ENCODE assay signal across 25 cellular contexts in genomic region chr14:49820176-49820575, GRCh38. TPM values are rescaled to one million over a fixed set of nuclear protein-coding genes. Genes with fewer than 3 reads are reported as not detected.
DNase-seq lines count a peak whose midpoint lies in the region; ATAC-seq and FAIRE-seq lines count a peak whose summit lies in the region.
"Had no signal": no experiment of that assay in that cellular context is flagged by ENCODE, and none has a peak within 500 bp of the region (broad histone marks: within the 10 kb centered on the region; RNA-seq: fewer than 3 reads in every experiment).

No MANE protein-coding gene starts in this region.

- peak overlapping the region; percentile 42 for H3K27ac Mint-ChIP-seq in activated naive CD4-positive, alpha-beta T cell treated with anti-CD3 and anti-CD28 coated beads, Interleukin-2, amount 10 ng/mL, durations not matched to agents 7 days and 5 days
- peak overlapping the region in 2 of 3 donors; percentile 39 to 73 for H3K27ac Mint-ChIP-seq in IgD-negative memory B cell
- H3K27ac Mint-ChIP-seq: CD4-positive, alpha-beta T cell had no signal

- H3K36me3 ChIP-seq in small intestine (ENCODE audit: control insufficient read depth in 2 of 2, insufficient read depth in 2 of 2, low read length in 2 of 2): peaks cover 12 to 23% of the 10 kb centered on the region in 2 donors

- 88 to 97% (median 94%) methylated on average over 12 of the region's 12 CpGs for WGBS in small intestine, 3 donors

- H3K27me3 ChIP-seq in small intestine (ENCODE audit: control insufficient read depth in 2 of 2, insufficient read depth in 2 of 2, low read length in 2 of 2): no peaks in the 10 kb centered on the region
- H3K27me3 ChIP-seq: BE2C; BLaER1 treated with 17β-estradiol and CSF1 and Interleukin-3, amounts not matched to agents 10 nM and 100 nM had no signal

- no peak overlapping the region for H3K27ac ChIP-seq in small intestine (ENCODE audit: low read depth in 1 of 2, low read length in 1 of 2)
- H3K27ac ChIP-seq: 22Rv1; BLaER1 treated with 17β-estradiol and CSF1 and Interleukin-3, amounts not matched to agents 10 nM and 100 nM had no signal

- no peaks in the 10 kb centered on the region for H3K4me1 Mint-ChIP-seq in activated naive CD4-positive, alpha-beta T cell treated with anti-CD3 and anti-CD28 coated beads, Interleukin-2, amount 10 ng/mL, durations not matched to agents 7 days and 5 days
- peaks cover 0 to 5% (median 5%) of the 10 kb centered on the region in 3 donors for H3K4me1 Mint-ChIP-seq in IgD-negative memory B cell

- no peaks in the 10 kb centered on the region for H3K27me3 Mint-ChIP-seq in activated naive CD4-positive, alpha-beta T cell treated with anti-CD3 and anti-CD28 coated beads, Interleukin-2, amount 10 ng/mL, durations not matched to agents 7 days and 5 days
- H3K27me3 Mint-ChIP-seq in IgD-negative memory B cell: no peaks in the 10 kb centered on the region
- H3K27me3 Mint-ChIP-seq: CD4-positive, alpha-beta T cell; CD8-positive, alpha-beta memory T cell had no signal

- peaks cover 60% of the 10 kb centered on the region for H3K36me3 Mint-ChIP-seq in activated naive CD4-positive, alpha-beta T cell treated with anti-CD3 and anti-CD28 coated beads, Interleukin-2, amount 10 ng/mL, durations not matched to agents 7 days and 5 days
- peaks cover 14% of the 10 kb centered on the region for H3K36me3 Mint-ChIP-seq in IgD-negative memory B cell

- no peak for FAIRE-seq in small intestine (lab: Jason Lieb, UNC)
- FAIRE-seq: A204.1, GM12891, GM18507, H1 had no signal

- peaks cover 10% of the 10 kb centered on the region for H3K9me3 Mint-ChIP-seq in activated naive CD4-positive, alpha-beta T cell treated with anti-CD3 and anti-CD28 coated beads, Interleukin-2, amount 10 ng/mL, durations not matched to agents 7 days and 5 days
- peaks cover 3 to 8% (median 4%) of the 10 kb centered on the region in 3 donors for H3K9me3 Mint-ChIP-seq in IgD-negative memory B cell

- ATAC-seq in HG03469 (IDR thresholded peaks at IDR 0.05; ENCODE audit: unreplicated experiment): no peak

- H3K4me3 Mint-ChIP-seq in activated naive CD4-positive, alpha-beta T cell treated with anti-CD3 and anti-CD28 coated beads, Interleukin-2, amount 10 ng/mL, durations not matched to agents 7 days and 5 days: no peak overlapping the region
- no peak overlapping the region for H3K4me3 Mint-ChIP-seq in IgD-negative memory B cell
- H3K4me3 Mint-ChIP-seq: CD14-positive monocyte; CD4-positive, alpha-beta T cell; CD8-positive, alpha-beta memory T cell had no signal

- H3K9me3 ChIP-seq in small intestine (ENCODE audit: control insufficient read depth, low read depth): no peaks in the 10 kb centered on the region
- H3K9me3 ChIP-seq: BE2C had no signal

- DNase-seq in activated naive CD4-positive, alpha-beta T cell treated with anti-CD3 and anti-CD28 coated beads, Interleukin-2, amount 10 ng/mL, durations not matched to agents 7 days and 5 days: no peak
- DNase-seq in activated naive CD4-positive, alpha-beta T cell (lab: John Stamatoyannopoulos, UW): no peak
- DNase-seq in kidney tubule cell (ENCODE audit: low spot score) (peak; percentile 20), small intestine (peak; percentile 29), NCI-H526 treated with DMSO at 0.1 percent for 48 hours (lab: John Stamatoyannopoulos, UW) (no peak), HPDE6-E6E7 (ENCODE audit: extremely low spot score) (no peak)
- DNase-seq: AML-193; BE2C; Calu3; CD4-positive, alpha-beta T cell; CD8-positive, alpha-beta memory T cell; DMS53; DMS79 treated with DMSO at 0.1 percent for 48 hours; GF-D8; H7; HCEC 1CT had no signal

- CTCF ChIA-PET in activated naive CD4-positive, alpha-beta T cell treated with anti-CD3 and anti-CD28 coated beads, Interleukin-2, amount 10 ng/mL, durations not matched to agents 7 days and 5 days (lab: Charles Lee): no interaction called here

- H3K4me1 ChIP-seq in small intestine (ENCODE audit: control insufficient read depth in 2 of 2, insufficient read depth in 1 of 2, low read depth in 1 of 2, low read length in 1 of 2): no peaks in the 10 kb centered on the region
- H3K4me1 ChIP-seq: BE2C had no signal

- H3K4me3 ChIP-seq in small intestine (ENCODE audit: low read depth in 1 of 2, low read length in 2 of 2): no peak overlapping the region
- H3K4me3 ChIP-seq: BLaER1 treated with 17β-estradiol and CSF1 and Interleukin-3, amounts not matched to agents 10 nM and 100 nM had no signal

RNA-seq across cellular contexts. Expression of gene NEMF, which starts 32.4 kb away (rescaled TPM):
- polyA plus RNA-seq in IgD-negative memory B cell (55.9 TPM), small intestine (10 to 100 TPM; 19.6 to 33.5 (median 29.1) TPM)

RNA-seq across cellular contexts. Expression of gene KLHDC2, which starts 52.2 kb away (rescaled TPM):
- polyA plus RNA-seq in IgD-negative memory B cell (48.1 TPM), small intestine (100 to 1,000 TPM in 1 of 3 donors, 10 to 100 TPM in 2; 40.0 to 135 (median 82.1) TPM)

Comparison
In these comparisons a context has a peak if more than half of its experiments do, and no peak if none do; other contexts are left out.
1. DNase-seq: peak in kidney tubule cell (single experiment) and small intestine (single experiment); none in activated naive CD4-positive, alpha-beta T cell treated with anti-CD3 and anti-CD28 coated beads, Interleukin-2, amount 10 ng/mL, durations not matched to agents 7 days and 5 days (single experiment), activated naive CD4-positive, alpha-beta T cell (0 of 4), NCI-H526 treated with DMSO at 0.1 percent for 48 hours (single experiment) and HPDE6-E6E7 (single experiment).